1 cellular context compared by ENCODE assay signal in genomic region chr7:17492437-17492836, GRCh38.
TF ChIP-seq lines count a peak whose summit lies in the region.

No MANE protein-coding gene starts in this region.

TF ChIP-seq in GM12878, 131 proteins besides CTCF, POLR2A, EP300 and RAD21 (continued from another document):
- no peak for TF ChIP-seq REST (IDR thresholded peaks at IDR 0.05; ENCODE audit: low read depth, low read length)
- TF ChIP-seq JUNB (IDR thresholded peaks at IDR 0.05): 0 out of 2 replicates have a peak, but pooled peaks have one; percentile 17
